Comparison of ENCODE assay signal across 8 cellular contexts in genomic region chr1:10210841-10211804, GRCh38. TPM values are rescaled to one million over a fixed set of nuclear protein-coding genes. Genes with fewer than 3 reads are reported as not detected.
A peak's percentile ranks its signal among the peaks of the same experiment; 100 is the strongest.
DNase-seq lines count a peak whose midpoint lies in the region; ATAC-seq and TF ChIP-seq lines count a peak whose summit lies in the region.

No MANE protein-coding gene starts in this region.

- peak; percentile 92 for DNase-seq in AG09319 (ENCODE audit: extremely low read depth, low read depth)
- DNase-seq in HK-2 (ENCODE audit: unreplicated experiment) = peak; percentile 82
- peak; percentile 68 for DNase-seq in RWPE1 (ENCODE audit: low spot score)
- DNase-seq in astrocyte of the hippocampus (ENCODE audit: low read depth, low spot score) = peak; percentile 91
- DNase-seq in right cardiac atrium = peak; percentile 96 to 97 (median 96)
- DNase-seq in trophoblast cell = peak; percentile 83 to 85

- peak overlapping the region; percentile 12 for H2AK5ac ChIP-seq in trophoblast cell (ENCODE audit: low read length)

- WGBS in right cardiac atrium = under 1% methylated on average over 69 of the region's 69 CpGs
- no CpG with 5 or more reads among the region's 69 CpGs for WGBS in trophoblast cell (ENCODE audit: extremely low coverage, insufficient coverage, insufficient read length)

- CTCF ChIA-PET in RWPE1 (lab: Yijun Ruan, JAX) = interaction anchor here (0.5 to 1.6 kb wide), 16 partner anchors 10 to 577 kb away, joined by 3 to 8 read pairs (median 4); no protein-coding TSS in a partner anchor

- intact Hi-C loops in right cardiac atrium (cut with DNase I) = loop anchor here in 3 of 4 donors (5.0 to 10.0 kb wide), 5 partner anchors 41 to 126 kb away; no protein-coding TSS in a partner anchor

- H3K4me2 ChIP-seq in trophoblast cell (ENCODE audit: low read length) = peak overlapping the region; percentile 58

- H2BK5ac ChIP-seq in trophoblast cell (ENCODE audit: low read depth, low read length, poor library complexity) = peak overlapping the region; percentile 70

- no peaks in the 10 kb centered on the region for H3K9me3 ChIP-seq in right cardiac atrium (ENCODE audit: control insufficient read depth, low read length)
- H3K9me3 ChIP-seq in trophoblast cell (ENCODE audit: insufficient read depth, low read depth, low read length) = no peaks in the 10 kb centered on the region

- H3K79me2 ChIP-seq in trophoblast cell (ENCODE audit: control insufficient read depth, insufficient read depth, low read length, poor library complexity) = peaks cover 29% of the 10 kb centered on the region

- H3K14ac ChIP-seq in trophoblast cell (ENCODE audit: low read length) = peak overlapping the region; percentile 87

- no peak overlapping the region for H3K23ac ChIP-seq in trophoblast cell (ENCODE audit: low read length)

- no peaks in the 10 kb centered on the region for H3K36me3 ChIP-seq in trophoblast cell (ENCODE audit: control insufficient read depth in 1 of 2, insufficient read depth in 2 of 2, low read length in 2 of 2)

- H2AFZ ChIP-seq in trophoblast cell (ENCODE audit: insufficient read depth, low read length, poor library complexity) = peak overlapping the region; percentile 57

- peak overlapping the region; percentile 68 for H4K91ac ChIP-seq in trophoblast cell (ENCODE audit: low read depth, low read length)

- peaks cover 15% of the 10 kb centered on the region for H3K79me1 ChIP-seq in trophoblast cell (ENCODE audit: low read length)

- peak overlapping the region; percentile 61 for H4K12ac ChIP-seq in trophoblast cell (ENCODE audit: low read depth, low read length)

- H2BK120ac ChIP-seq in trophoblast cell (ENCODE audit: insufficient read depth, low read length, poor library complexity) = peak overlapping the region; percentile 16

- peak overlapping the region; percentile 97 for H3K27ac ChIP-seq in RWPE1
- peak overlapping the region; percentile 100 for H3K27ac ChIP-seq in right cardiac atrium (ENCODE audit: low read length)
- peak overlapping the region; percentile 62 for H3K27ac ChIP-seq in trophoblast cell (ENCODE audit: low read depth, low read length)

- H3K27me3 ChIP-seq in right cardiac atrium (ENCODE audit: control insufficient read depth, insufficient read depth) = no peaks in the 10 kb centered on the region
- H3K27me3 ChIP-seq in trophoblast cell (ENCODE audit: insufficient read depth, low read length) = no peaks in the 10 kb centered on the region

- ATAC-seq in GM19035 (IDR thresholded peaks at IDR 0.05; ENCODE audit: unreplicated experiment) = peak; percentile 12
- ATAC-seq in right cardiac atrium = peak; percentile 72 to 77
- ATAC-seq in GM18861 (IDR thresholded peaks at IDR 0.05; ENCODE audit: unreplicated experiment) = no peak

- H3K4me1 ChIP-seq in right cardiac atrium (ENCODE audit: control insufficient read depth, insufficient read depth, low read length) = peaks cover 3% of the 10 kb centered on the region
- peaks cover 2 to 3% of the 10 kb centered on the region in 2 experiments for H3K4me1 ChIP-seq in trophoblast cell (ENCODE audit: control insufficient read depth in 1 of 2, insufficient read depth in 2 of 2, low read length in 2 of 2)

- H2BK12ac ChIP-seq in trophoblast cell (ENCODE audit: low read length) = peak overlapping the region; percentile 9

- POLR2A ChIA-PET in RWPE1 (lab: Yijun Ruan, JAX; ENCODE audit: low non-redundant PET) = interaction anchor here (0.6 to 0.9 kb wide), 3 partner anchors 20 to 446 kb away, joined by 3 to 4 read pairs (median 3); no protein-coding TSS in a partner anchor

- peak overlapping the region; percentile 95 for H3K18ac ChIP-seq in trophoblast cell (ENCODE audit: low read length)

- H3K4me3 ChIP-seq in right cardiac atrium (ENCODE audit: low read length) (peak overlapping the region; percentile 81), trophoblast cell (ENCODE audit: low read depth, low read length) (peak overlapping the region; percentile 100)

- H3K9ac ChIP-seq in trophoblast cell (ENCODE audit: low read length) = peak overlapping the region; percentile 72

- H4K8ac ChIP-seq in trophoblast cell (ENCODE audit: low read depth, low read length) = peak overlapping the region; percentile 80

- H3K4ac ChIP-seq in trophoblast cell (ENCODE audit: low read depth, low read length) = peak overlapping the region; percentile 87

- TF ChIP-seq CTCF in AG09319 (IDR thresholded peaks at IDR 0.05; ENCODE audit: low read depth, low read length) = no peak
- TF ChIP-seq CTCF in RWPE1 (conservative IDR thresholded peaks at IDR 0.05; ENCODE audit: low read depth) = no peak

RNA-seq across cellular contexts. Expression of gene KIF1B, which starts 0.8 kb away (rescaled TPM):
- total RNA-seq in right cardiac atrium = 10 to 100 TPM; 62.1 to 67.9 (median 63.6) TPM
- polyA plus RNA-seq in right cardiac atrium = 23.8 TPM
- 22.7 and 23.1 TPM in 2 replicates for polyA plus RNA-seq in trophoblast cell (2013)
